1 cellular context compared by ENCODE assay signal in the genomic region with DNA sequence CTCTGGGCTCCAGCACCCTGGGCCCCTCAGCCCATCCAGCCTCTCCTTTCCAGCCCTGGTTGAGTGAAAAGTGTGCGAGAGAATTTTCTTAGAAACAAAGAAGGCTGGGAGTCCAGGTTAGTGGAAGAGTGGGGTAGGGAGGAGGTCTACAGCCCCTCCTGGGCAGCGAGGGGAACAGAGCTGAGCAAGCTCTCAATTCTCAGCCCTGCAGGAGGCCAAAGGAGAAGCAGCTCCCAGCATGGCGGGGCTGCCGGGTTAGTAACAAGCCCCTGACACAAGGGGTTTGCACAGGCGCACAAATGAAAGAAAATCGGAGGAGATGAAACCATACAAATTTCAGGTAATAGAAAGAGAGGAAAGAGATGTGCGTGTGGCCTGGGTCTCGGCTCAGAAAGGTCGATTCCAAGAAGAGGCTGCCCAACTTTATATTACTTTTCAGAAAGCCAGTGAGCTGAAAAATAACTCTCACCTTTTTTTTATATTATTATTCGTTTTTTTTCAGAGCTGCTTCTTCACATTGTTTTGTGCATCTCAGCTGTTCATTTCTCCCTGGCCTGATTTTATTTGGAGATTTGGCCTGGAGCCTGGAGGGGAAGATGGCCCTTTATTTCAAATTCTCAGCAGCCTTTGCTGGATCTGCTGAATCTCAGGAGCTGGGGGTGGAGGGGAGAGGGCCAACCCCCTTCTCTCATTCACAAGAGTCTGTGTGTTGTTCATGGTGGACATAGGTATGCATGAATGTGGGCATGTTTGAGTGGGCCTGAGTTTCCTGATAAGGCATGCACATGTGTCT.
TF ChIP-seq lines count a peak whose summit lies in the region.

No MANE protein-coding gene starts in this region.

TF ChIP-seq in WTC11, 78 proteins besides CTCF, POLR2A, EP300 and RAD21 (continued from another document):
- TF ChIP-seq, protein P1, sequence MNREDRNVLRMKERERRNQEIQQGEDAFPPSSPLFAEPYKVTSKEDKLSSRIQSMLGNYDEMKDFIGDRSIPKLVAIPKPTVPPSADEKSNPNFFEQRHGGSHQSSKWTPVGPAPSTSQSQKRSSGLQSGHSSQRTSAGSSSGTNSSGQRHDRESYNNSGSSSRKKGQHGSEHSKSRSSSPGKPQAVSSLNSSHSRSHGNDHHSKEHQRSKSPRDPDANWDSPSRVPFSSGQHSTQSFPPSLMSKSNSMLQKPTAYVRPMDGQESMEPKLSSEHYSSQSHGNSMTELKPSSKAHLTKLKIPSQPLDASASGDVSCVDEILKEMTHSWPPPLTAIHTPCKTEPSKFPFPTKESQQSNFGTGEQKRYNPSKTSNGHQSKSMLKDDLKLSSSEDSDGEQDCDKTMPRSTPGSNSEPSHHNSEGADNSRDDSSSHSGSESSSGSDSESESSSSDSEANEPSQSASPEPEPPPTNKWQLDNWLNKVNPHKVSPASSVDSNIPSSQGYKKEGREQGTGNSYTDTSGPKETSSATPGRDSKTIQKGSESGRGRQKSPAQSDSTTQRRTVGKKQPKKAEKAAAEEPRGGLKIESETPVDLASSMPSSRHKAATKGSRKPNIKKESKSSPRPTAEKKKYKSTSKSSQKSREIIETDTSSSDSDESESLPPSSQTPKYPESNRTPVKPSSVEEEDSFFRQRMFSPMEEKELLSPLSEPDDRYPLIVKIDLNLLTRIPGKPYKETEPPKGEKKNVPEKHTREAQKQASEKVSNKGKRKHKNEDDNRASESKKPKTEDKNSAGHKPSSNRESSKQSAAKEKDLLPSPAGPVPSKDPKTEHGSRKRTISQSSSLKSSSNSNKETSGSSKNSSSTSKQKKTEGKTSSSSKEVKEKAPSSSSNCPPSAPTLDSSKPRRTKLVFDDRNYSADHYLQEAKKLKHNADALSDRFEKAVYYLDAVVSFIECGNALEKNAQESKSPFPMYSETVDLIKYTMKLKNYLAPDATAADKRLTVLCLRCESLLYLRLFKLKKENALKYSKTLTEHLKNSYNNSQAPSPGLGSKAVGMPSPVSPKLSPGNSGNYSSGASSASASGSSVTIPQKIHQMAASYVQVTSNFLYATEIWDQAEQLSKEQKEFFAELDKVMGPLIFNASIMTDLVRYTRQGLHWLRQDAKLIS (CRISPR knock-in tag; IDR thresholded peaks at IDR 0.05; ENCODE audit: borderline replicate concordance), result no peak
- TF ChIP-seq ETV6 (CRISPR knock-in tag; IDR thresholded peaks at IDR 0.05) (no peak), ESRRA (CRISPR knock-in tag; IDR thresholded peaks at IDR 0.05; ENCODE audit: borderline replicate concordance) (no peak), ZNF671 (CRISPR knock-in tag; IDR thresholded peaks at IDR 0.05) (no peak), PRRX2 (CRISPR knock-in tag; IDR thresholded peaks at IDR 0.05) (no peak), ATF1 (CRISPR knock-in tag; IDR thresholded peaks at IDR 0.05) (no peak), FOXJ3 (CRISPR knock-in tag; IDR thresholded peaks at IDR 0.05; ENCODE audit: borderline replicate concordance) (no peak), NR2C2 (CRISPR knock-in tag; IDR thresholded peaks at IDR 0.05) (no peak), IRF2 (CRISPR knock-in tag; IDR thresholded peaks at IDR 0.05; ENCODE audit: borderline replicate concordance, low read depth) (no peak)
- TF ChIP-seq, protein P2, sequence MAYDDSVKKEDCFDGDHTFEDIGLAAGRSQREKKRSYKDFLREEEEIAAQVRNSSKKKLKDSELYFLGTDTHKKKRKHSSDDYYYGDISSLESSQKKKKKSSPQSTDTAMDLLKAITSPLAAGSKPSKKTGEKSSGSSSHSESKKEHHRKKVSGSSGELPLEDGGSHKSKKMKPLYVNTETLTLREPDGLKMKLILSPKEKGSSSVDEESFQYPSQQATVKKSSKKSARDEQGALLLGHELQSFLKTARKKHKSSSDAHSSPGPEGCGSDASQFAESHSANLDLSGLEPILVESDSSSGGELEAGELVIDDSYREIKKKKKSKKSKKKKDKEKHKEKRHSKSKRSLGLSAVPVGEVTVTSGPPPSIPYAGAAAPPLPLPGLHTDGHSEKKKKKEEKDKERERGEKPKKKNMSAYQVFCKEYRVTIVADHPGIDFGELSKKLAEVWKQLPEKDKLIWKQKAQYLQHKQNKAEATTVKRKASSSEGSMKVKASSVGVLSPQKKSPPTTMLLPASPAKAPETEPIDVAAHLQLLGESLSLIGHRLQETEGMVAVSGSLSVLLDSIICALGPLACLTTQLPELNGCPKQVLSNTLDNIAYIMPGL (CRISPR knock-in tag; IDR thresholded peaks at IDR 0.05), result no peak
- TF ChIP-seq, protein P3, sequence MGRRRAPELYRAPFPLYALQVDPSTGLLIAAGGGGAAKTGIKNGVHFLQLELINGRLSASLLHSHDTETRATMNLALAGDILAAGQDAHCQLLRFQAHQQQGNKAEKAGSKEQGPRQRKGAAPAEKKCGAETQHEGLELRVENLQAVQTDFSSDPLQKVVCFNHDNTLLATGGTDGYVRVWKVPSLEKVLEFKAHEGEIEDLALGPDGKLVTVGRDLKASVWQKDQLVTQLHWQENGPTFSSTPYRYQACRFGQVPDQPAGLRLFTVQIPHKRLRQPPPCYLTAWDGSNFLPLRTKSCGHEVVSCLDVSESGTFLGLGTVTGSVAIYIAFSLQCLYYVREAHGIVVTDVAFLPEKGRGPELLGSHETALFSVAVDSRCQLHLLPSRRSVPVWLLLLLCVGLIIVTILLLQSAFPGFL (CRISPR knock-in tag; IDR thresholded peaks at IDR 0.05; ENCODE audit: borderline replicate concordance), result no peak
